ENCODE assay signal across 9 cellular contexts in genomic region chr16:80802902-80803301, GRCh38. TPM values are rescaled to one million over a fixed set of nuclear protein-coding genes. Genes with fewer than 3 reads are reported as not detected.
DNase-seq lines count a peak whose midpoint lies in the region; TF ChIP-seq lines count a peak whose summit lies in the region.
"Had no signal": no experiment of that assay in that cellular context is flagged by ENCODE, and none has a peak within 500 bp of the region (broad histone marks: within the 10 kb centered on the region; RNA-seq: fewer than 3 reads in every experiment).

No MANE protein-coding gene starts in this region.

- H3K9me3 Mint-ChIP-seq in activated naive CD4-positive, alpha-beta T cell treated with anti-CD3 and anti-CD28 coated beads for 36 hours = no peaks in the 10 kb centered on the region
- no peaks in the 10 kb centered on the region for H3K9me3 Mint-ChIP-seq in activated naive CD8-positive, alpha-beta T cell (ENCODE audit: low read depth)
- peaks cover 0 to 2% (median 0%) of the 10 kb centered on the region in 6 donors for H3K9me3 Mint-ChIP-seq in immature natural killer cell

- no peak overlapping the region for H3K27ac ChIP-seq in suprapubic skin

- no peak for TF ChIP-seq POLR2A in suprapubic skin (IDR thresholded peaks at IDR 0.05)

- WGBS in suprapubic skin = 95% methylated on average over 5 of the region's 7 CpGs

- DNase-seq in activated naive CD4-positive, alpha-beta T cell treated with anti-CD3 and anti-CD28 coated beads for 36 hours = no peak
- DNase-seq in activated naive CD4-positive, alpha-beta T cell treated with anti-CD3 and anti-CD28 coated beads, Interleukin-2, amount 50 U/mL, for 16 hours = no peak
- DNase-seq in immature natural killer cell (no peak), suprapubic skin (ENCODE audit: low spot score in 2 of 2) (no peak), NCI-H748 (lab: John Stamatoyannopoulos, UW; ENCODE audit: unreplicated experiment) (no peak), midbrain (lab: John Stamatoyannopoulos, UW) (no peak), cerebellum (ENCODE audit: low spot score) (no peak)
- DNase-seq: RPMI8226 had no signal

- peak overlapping the region; percentile 58 for H3K4me3 ChIP-seq in suprapubic skin

- peaks cover 4% of the 10 kb centered on the region for H3K27me3 Mint-ChIP-seq in activated naive CD4-positive, alpha-beta T cell treated with anti-CD3 and anti-CD28 coated beads for 36 hours (ENCODE audit: low read depth)
- no peaks in the 10 kb centered on the region for H3K27me3 Mint-ChIP-seq in activated naive CD8-positive, alpha-beta T cell
- H3K27me3 Mint-ChIP-seq in immature natural killer cell (ENCODE audit: low read depth in 3 of 3) = peaks cover 2 to 12% (median 4%) of the 10 kb centered on the region in 3 donors

- no peaks in the 10 kb centered on the region for H3K36me3 ChIP-seq in suprapubic skin

- no peaks in the 10 kb centered on the region for H3K27me3 ChIP-seq in suprapubic skin

- peak overlapping the region; percentile 69 for H3K4me3 Mint-ChIP-seq in activated naive CD4-positive, alpha-beta T cell treated with anti-CD3 and anti-CD28 coated beads for 36 hours
- peak overlapping the region; percentile 74 for H3K4me3 Mint-ChIP-seq in activated naive CD8-positive, alpha-beta T cell
- H3K4me3 Mint-ChIP-seq in immature natural killer cell = peak overlapping the region; percentile 56 to 67 (median 65)

- CTCF ChIA-PET in activated naive CD4-positive, alpha-beta T cell treated with anti-CD3 and anti-CD28 coated beads for 36 hours (lab: Charles Lee) = interaction anchor here (0.6 to 1.0 kb wide), 2 partner anchors 223 to 604 kb away, joined by 3 read pairs; no protein-coding TSS in a partner anchor

- H3K27ac Mint-ChIP-seq in activated naive CD4-positive, alpha-beta T cell treated with anti-CD3 and anti-CD28 coated beads for 36 hours = peak overlapping the region; percentile 39
- no peak overlapping the region for H3K27ac Mint-ChIP-seq in activated naive CD8-positive, alpha-beta T cell
- H3K27ac Mint-ChIP-seq in immature natural killer cell = no peak overlapping the region

- peaks cover 1% of the 10 kb centered on the region for H3K36me3 Mint-ChIP-seq in activated naive CD4-positive, alpha-beta T cell treated with anti-CD3 and anti-CD28 coated beads for 36 hours (ENCODE audit: low read depth)
- H3K36me3 Mint-ChIP-seq in activated naive CD8-positive, alpha-beta T cell = no peaks in the 10 kb centered on the region
- peaks cover 0 to 3% (median 0%) of the 10 kb centered on the region in 3 donors for H3K36me3 Mint-ChIP-seq in immature natural killer cell

- no peaks in the 10 kb centered on the region for H3K9me3 ChIP-seq in suprapubic skin

- peaks cover 9% of the 10 kb centered on the region for H3K4me1 ChIP-seq in suprapubic skin

- peaks cover 31% of the 10 kb centered on the region for H3K4me1 Mint-ChIP-seq in activated naive CD4-positive, alpha-beta T cell treated with anti-CD3 and anti-CD28 coated beads for 36 hours (ENCODE audit: low read depth)
- peaks cover 27% of the 10 kb centered on the region for H3K4me1 Mint-ChIP-seq in activated naive CD8-positive, alpha-beta T cell (ENCODE audit: low read depth)
- peaks cover 0 to 2% of the 10 kb centered on the region in 2 donors for H3K4me1 Mint-ChIP-seq in immature natural killer cell

- intact Hi-C loops in activated naive CD4-positive, alpha-beta T cell treated with anti-CD3 and anti-CD28 coated beads for 36 hours (cut with micrococcal nuclease) = loop anchor here (10.0 kb wide), 2 partner anchors 512 to 932 kb away; partner anchors contain the start of gene GAN

- no peak for TF ChIP-seq EP300 in suprapubic skin (IDR thresholded peaks at IDR 0.05)

- no peak for TF ChIP-seq CTCF in suprapubic skin (IDR thresholded peaks at IDR 0.05)

RNA-seq across cellular contexts. Expression of gene CDYL2, which starts 1.5 kb away (rescaled TPM):
- total RNA-seq in activated naive CD4-positive, alpha-beta T cell treated with anti-CD3 and anti-CD28 coated beads for 36 hours = 10 to 100 TPM; 10.1 to 12.7 TPM
- under 1 TPM in 1 of 3 donors, not detected in 2; 0.21 TPM for polyA plus RNA-seq in immature natural killer cell
- total RNA-seq in suprapubic skin (1 to 10 TPM; 2.8 to 8.2 (median 3.9) TPM), cerebellum (11.4 TPM)
